24 cellular contexts compared by ENCODE assay signal in the genomic region with DNA sequence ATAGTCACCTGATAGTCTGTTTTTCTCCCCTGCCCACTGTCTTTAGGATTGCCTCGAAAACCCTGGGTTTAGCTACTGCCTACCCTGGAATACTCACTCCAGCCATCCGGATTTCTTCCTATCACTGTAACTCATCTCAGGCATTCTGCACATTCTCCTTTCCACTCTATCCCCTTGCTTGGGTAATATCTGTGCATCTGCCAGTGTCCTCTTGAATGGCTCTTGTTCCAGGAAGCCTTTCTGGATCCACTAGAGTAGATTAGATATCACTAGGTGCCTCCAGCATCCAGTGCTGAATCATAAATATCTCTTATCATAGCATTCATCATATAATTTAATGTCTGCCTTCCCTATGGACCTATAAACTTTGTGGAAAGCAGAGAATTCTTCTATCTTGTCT.
"Had no signal": no experiment of that assay in that cellular context is flagged by ENCODE, and none has a peak within 500 bp of the region (broad histone marks: within the 10 kb centered on the region; RNA-seq: fewer than 3 reads in every experiment).

No MANE protein-coding gene starts in this region.

- DNase-seq: Kasumi-1, MV-4-11, NCI-H1048, NCI-H1105, NCI-H1417, NCI-H1436 treated with DMSO at 0.1 percent for 48 hours, NCI-H1694, NCI-H187 treated with DMSO at 0.1 percent for 48 hours, NCI-H2081, NCI-H2107, NCI-H2227 treated with DMSO at 0.1 percent for 48 hours, NCI-H446, NCI-H510A, NCI-H524 treated with DMSO at 0.1 percent for 48 hours, NCI-H69, NCI-H774, Right ventricle myocardium superior, RPMI8226, SIG-M5 had no signal

- H3K4me2 ChIP-seq: KMS-11 had no signal

- H3K4me1 ChIP-seq: SJSA1 had no signal

- H3K4me3 Mint-ChIP-seq: IgD-negative memory B cell had no signal

- H3K27me3 Mint-ChIP-seq: IgD-negative memory B cell had no signal

- H3K4me3 ChIP-seq: K562, SJSA1 had no signal

- H3K27ac ChIP-seq: HL-60, KMS-11, SJSA1 had no signal

- H3K9ac ChIP-seq: KMS-11 had no signal

- H3K9me3 ChIP-seq: SJSA1 had no signal

- H3K9me3 Mint-ChIP-seq: IgD-negative memory B cell had no signal

- H3K36me3 ChIP-seq: SJSA1 had no signal
